In genomic region chr19:19480688-19481087, GRCh38 we compare ENCODE assay signal across 15 cellular contexts. TPM values are rescaled to one million over a fixed set of nuclear protein-coding genes. Genes with fewer than 3 reads are reported as not detected.
DNase-seq lines count a peak whose midpoint lies in the region; ATAC-seq and TF ChIP-seq lines count a peak whose summit lies in the region.
"Had no signal": no experiment of that assay in that cellular context is flagged by ENCODE, and none has a peak within 500 bp of the region (broad histone marks: within the 10 kb centered on the region; RNA-seq: fewer than 3 reads in every experiment).

No MANE protein-coding gene starts in this region.

- H3K4me1 ChIP-seq in CD8-positive, alpha-beta memory T cell (ENCODE audit: insufficient read depth, low read length) = peaks cover 49% of the 10 kb centered on the region
- H3K4me1 ChIP-seq: Caco-2 had no signal

- peaks cover 0 to 70% (median 7%) of the 10 kb centered on the region in 3 donors for H3K36me3 Mint-ChIP-seq in CD8-positive, alpha-beta memory T cell
- H3K36me3 Mint-ChIP-seq in activated B cell treated with CpG ODN at 0.5 μM for 24 hours (ENCODE audit: low read depth) = peaks cover 42% of the 10 kb centered on the region
- H3K36me3 Mint-ChIP-seq in natural killer cell = no peaks in the 10 kb centered on the region

- peak overlapping the region in 1 of 7 donors; percentile 80 for H3K4me3 Mint-ChIP-seq in CD8-positive, alpha-beta memory T cell
- H3K4me3 Mint-ChIP-seq in activated B cell treated with CpG ODN at 0.5 μM for 24 hours (no peak overlapping the region), natural killer cell (no peak overlapping the region)

- TF ChIP-seq CTCF in activated B cell treated with CpG ODN at 0.5 μM for 24 hours (IDR thresholded peaks at IDR 0.05) = no peak
- no peak for TF ChIP-seq CTCF in natural killer cell (IDR thresholded peaks at IDR 0.05)

- no peaks in the 10 kb centered on the region for H3K27me3 ChIP-seq in CD8-positive, alpha-beta memory T cell (ENCODE audit: insufficient read depth, low read length, poor library complexity, severe bottlenecking)
- H3K27me3 ChIP-seq: dorsolateral prefrontal cortex, suprapubic skin had no signal

- CTCF ChIA-PET in CD8-positive, alpha-beta memory T cell (lab: Charles Lee) = interaction anchor here (0.6 to 1.4 kb wide), 5 partner anchors 9 to 101 kb away, joined by 3 read pairs; partner anchors contain the start of gene GATAD2A
- CTCF ChIA-PET in activated B cell treated with CpG ODN at 0.5 μM for 24 hours (lab: Charles Lee) = no interaction called here

- peaks cover 0 to 1% of the 10 kb centered on the region in 2 donors for H3K27me3 Mint-ChIP-seq in CD8-positive, alpha-beta memory T cell
- no peaks in the 10 kb centered on the region for H3K27me3 Mint-ChIP-seq in activated B cell treated with CpG ODN at 0.5 μM for 24 hours
- H3K27me3 Mint-ChIP-seq in natural killer cell (ENCODE audit: low read depth in 2 of 2) = no peaks in the 10 kb centered on the region

- peaks cover 4% of the 10 kb centered on the region for H3K36me3 ChIP-seq in CD8-positive, alpha-beta memory T cell (ENCODE audit: insufficient read depth, low read length)

- DNase-seq in CD8-positive, alpha-beta memory T cell = no peak
- DNase-seq in activated B cell treated with CpG ODN at 0.5 μM for 24 hours (no peak), natural killer cell (no peak), HPDE6-E6E7 (ENCODE audit: extremely low spot score) (no peak)
- DNase-seq: aorta, Caco-2, dorsolateral prefrontal cortex, lower lobe of right lung, NCI-H1417 treated with DMSO at 0.1 percent for 48 hours, NCI-H510A treated with DMSO at 0.1 percent for 48 hours had no signal

- H3K27ac ChIP-seq in CD8-positive, alpha-beta memory T cell (ENCODE audit: low read depth, low read length) = no peak overlapping the region
- H3K27ac ChIP-seq: dorsolateral prefrontal cortex, KMS-11, lower lobe of right lung, suprapubic skin had no signal

- H3K4me3 ChIP-seq in CD8-positive, alpha-beta memory T cell (ENCODE audit: low read length) = no peak overlapping the region
- H3K4me3 ChIP-seq: dorsolateral prefrontal cortex, lower lobe of right lung, suprapubic skin had no signal

- ATAC-seq in GM21529 (IDR thresholded peaks at IDR 0.05; ENCODE audit: unreplicated experiment) (peak; percentile 66), activated B cell treated with CpG ODN at 0.5 μM for 24 hours (ENCODE audit: low read depth) (no peak), natural killer cell (no peak), HG03469 (IDR thresholded peaks at IDR 0.05; ENCODE audit: unreplicated experiment) (no peak), HG02571 (IDR thresholded peaks at IDR 0.05; ENCODE audit: unreplicated experiment) (no peak)
- ATAC-seq: lower lobe of right lung had no signal

- POLR2A ChIA-PET in CD8-positive, alpha-beta memory T cell (lab: Charles Lee) = no interaction called here
- POLR2A ChIA-PET in activated B cell treated with CpG ODN at 0.5 μM for 24 hours (lab: Charles Lee) = no interaction called here

- no peaks in the 10 kb centered on the region for H3K9me3 ChIP-seq in CD8-positive, alpha-beta memory T cell (ENCODE audit: low read length)
- H3K9me3 ChIP-seq: Caco-2, lower lobe of right lung, suprapubic skin had no signal

- H3K4me1 Mint-ChIP-seq in CD8-positive, alpha-beta memory T cell = peaks cover 54 to 81% (median 62%) of the 10 kb centered on the region in 3 donors
- peaks cover 48% of the 10 kb centered on the region for H3K4me1 Mint-ChIP-seq in activated B cell treated with CpG ODN at 0.5 μM for 24 hours
- H3K4me1 Mint-ChIP-seq in natural killer cell = peaks cover 36 to 62% of the 10 kb centered on the region in 2 donors

- H3K9me3 Mint-ChIP-seq in CD8-positive, alpha-beta memory T cell = no peaks in the 10 kb centered on the region
- H3K9me3 Mint-ChIP-seq in activated B cell treated with CpG ODN at 0.5 μM for 24 hours (no peaks in the 10 kb centered on the region), natural killer cell (no peaks in the 10 kb centered on the region)

- intact Hi-C loops in activated B cell treated with CpG ODN at 0.5 μM for 24 hours (cut with micrococcal nuclease) = no loop called here
- intact Hi-C loops in natural killer cell (cut with micrococcal nuclease) = no loop called here

- H3K27ac Mint-ChIP-seq in CD8-positive, alpha-beta memory T cell = peak overlapping the region in 6 of 8 donors; percentile 39 to 92 (median 78)
- H3K27ac Mint-ChIP-seq in activated B cell treated with CpG ODN at 0.5 μM for 24 hours (peak overlapping the region; percentile 50), natural killer cell (peak overlapping the region; percentile 58 to 69)

RNA-seq across cellular contexts. Expression of gene TSSK6, which starts 34.7 kb away (rescaled TPM):
- 1 to 10 TPM; 3.1 to 3.4 TPM for total RNA-seq in CD8-positive, alpha-beta memory T cell
- 1.4 TPM for polyA plus RNA-seq in CD8-positive, alpha-beta memory T cell
- total RNA-seq in activated B cell treated with CpG ODN at 0.5 μM for 24 hours (4.0 and 4.3 TPM in 2 replicates), natural killer cell (1 to 10 TPM; 2.2 to 2.5 (median 2.3) TPM)

RNA-seq across cellular contexts. Expression of gene NDUFA13, which starts 35.3 kb away (rescaled TPM):
- 100 to 1,000 TPM; 337 to 341 TPM for total RNA-seq in CD8-positive, alpha-beta memory T cell
- polyA plus RNA-seq in CD8-positive, alpha-beta memory T cell = 334 TPM
- 294 and 317 TPM in 2 replicates for total RNA-seq in activated B cell treated with CpG ODN at 0.5 μM for 24 hours
- 100 to 1,000 TPM; 165 to 191 (median 188) TPM for total RNA-seq in natural killer cell

RNA-seq across cellular contexts. Expression of gene YJEFN3, which starts 48.0 kb away (rescaled TPM):
- total RNA-seq in CD8-positive, alpha-beta memory T cell = 1 to 10 TPM; 6.5 to 7.5 TPM
- polyA plus RNA-seq in CD8-positive, alpha-beta memory T cell = not detected
- 7.8 and 9.1 TPM in 2 replicates for total RNA-seq in activated B cell treated with CpG ODN at 0.5 μM for 24 hours
- 1 to 10 TPM; 4.0 to 6.0 (median 4.3) TPM for total RNA-seq in natural killer cell

RNA-seq across cellular contexts. Expression of gene CILP2, which starts 57.4 kb away (rescaled TPM):
- total RNA-seq in CD8-positive, alpha-beta memory T cell = under 1 TPM; 0.07 to 0.11 TPM
- polyA plus RNA-seq in CD8-positive, alpha-beta memory T cell = 0.33 TPM
- total RNA-seq in activated B cell treated with CpG ODN at 0.5 μM for 24 hours (0.27 and 0.29 TPM in 2 replicates), natural killer cell (under 1 TPM; 0.05 to 0.20 (median 0.11) TPM)
